In the genomic region with DNA sequence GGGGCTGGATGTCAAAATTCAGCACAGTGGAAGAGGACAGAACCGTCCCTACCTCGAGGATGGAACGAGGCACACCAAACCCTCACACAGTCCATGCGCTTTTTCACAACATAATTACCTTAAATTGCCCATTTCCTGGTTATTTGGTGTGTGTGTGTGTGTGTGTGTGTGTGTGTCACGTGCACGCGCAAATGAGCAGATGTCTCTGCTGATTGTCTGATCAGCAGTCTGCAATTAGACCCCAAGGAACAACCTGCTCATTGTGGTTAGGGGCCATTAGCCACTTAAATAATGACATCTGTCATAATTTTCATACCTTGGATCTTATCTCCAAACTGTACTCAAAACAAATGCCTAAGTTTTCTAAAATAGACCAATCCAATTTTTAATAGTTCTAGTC, we compare ENCODE assay signal across 25 cellular contexts. TPM values are rescaled to one million over a fixed set of nuclear protein-coding genes. Genes with fewer than 3 reads are reported as not detected.
DNase-seq lines count a peak whose midpoint lies in the region; TF ChIP-seq lines count a peak whose summit lies in the region.
"Had no signal": no experiment of that assay in that cellular context is flagged by ENCODE, and none has a peak within 500 bp of the region (broad histone marks: within the 10 kb centered on the region; RNA-seq: fewer than 3 reads in every experiment).

No MANE protein-coding gene starts in this region.

- TF ChIP-seq CTCF in esophagus squamous epithelium (IDR thresholded peaks at IDR 0.05), result no peak

- intact Hi-C loops in esophagus squamous epithelium (cut with DNase I), result no loop called here

- DNase-seq in NCI-H1694 (lab: John Stamatoyannopoulos, UW), result peak; percentile 58
- DNase-seq in NCI-H748 treated with DMSO at 0.1 percent for 48 hours (lab: John Stamatoyannopoulos, UW), result peak; percentile 49
- peak; percentile 45 to 80 for DNase-seq in erythroblast (lab: John Stamatoyannopoulos, UW)
- no peak for DNase-seq in esophagus squamous epithelium (lab: John Stamatoyannopoulos, UW)
- DNase-seq in NAMALWA (ENCODE audit: low spot score), result no peak
- DNase-seq in pons (ENCODE audit: low spot score), result no peak
- DNase-seq: activated CD4-positive, alpha-beta T cell treated with anti-CD3 and anti-CD28 coated beads, Interleukin-2, amount 50 U/mL, for 1 hour; CD8-positive, alpha-beta T cell; DMS79 treated with DMSO at 0.1 percent for 48 hours; foreskin fibroblast; immature natural killer cell; left ventricle myocardium inferior; NCI-H187 treated with DMSO at 0.1 percent for 48 hours; ovary; stimulated activated CD4-positive, alpha-beta T cell treated with anti-CD3 and anti-CD28 coated beads, Interleukin-4, amount 100 ng/mL, for 4 hours; stimulated activated naive CD8-positive, alpha-beta T cell treated with anti-CD3 and anti-CD28 coated beads, Interleukin-15, Interleukin-2, amounts not matched to agents 100 U/mL and 50 U/mL, for 24 hours; WERI-Rb-1 had no signal

- TF ChIP-seq POLR2A in erythroblast (IDR thresholded peaks at IDR 0.05; ENCODE audit: low read length) (no peak), esophagus squamous epithelium (IDR thresholded peaks at IDR 0.05) (no peak)

- H3K27ac ChIP-seq in KOPT-K1 (ENCODE audit: low read depth, low read length, poor library complexity, severe bottlenecking) (peak overlapping the region; percentile 87), esophagus squamous epithelium (no peak overlapping the region)
- H3K27ac ChIP-seq: ascending aorta, epithelial cell of prostate, hepatocyte, left ventricle myocardium inferior, ovary, right atrium auricular region, SJSA1, WERI-Rb-1 had no signal

- peaks cover 0 to 4% (median 0%) of the 10 kb centered on the region in 4 donors for H3K27me3 ChIP-seq in esophagus squamous epithelium
- H3K27me3 ChIP-seq: ascending aorta, hepatocyte, ovary, right atrium auricular region had no signal

- no peak overlapping the region for H3K4me3 ChIP-seq in esophagus squamous epithelium
- H3K4me3 ChIP-seq: ascending aorta, hepatocyte, left ventricle myocardium inferior, ovary, right atrium auricular region, SJSA1 had no signal

- H3K4me1 ChIP-seq in esophagus squamous epithelium, result no peaks in the 10 kb centered on the region
- H3K4me1 ChIP-seq: ascending aorta, left ventricle myocardium inferior, right atrium auricular region, SJSA1 had no signal

- H3K9me3 ChIP-seq in KOPT-K1 (ENCODE audit: insufficient read depth, low read length, poor library complexity, severe bottlenecking) (no peaks in the 10 kb centered on the region), esophagus squamous epithelium (no peaks in the 10 kb centered on the region)
- H3K9me3 ChIP-seq: ascending aorta, left ventricle myocardium inferior, ovary, right atrium auricular region, SJSA1 had no signal

- H3K36me3 ChIP-seq in KOPT-K1 (ENCODE audit: insufficient read depth, low read length) (no peaks in the 10 kb centered on the region), esophagus squamous epithelium (no peaks in the 10 kb centered on the region)
- H3K36me3 ChIP-seq: ascending aorta, left ventricle myocardium inferior, ovary, right atrium auricular region, SJSA1, WERI-Rb-1 had no signal

- 60 to 91% methylated on average over 4 to 6 of the region's 7 CpGs for WGBS in esophagus squamous epithelium, 2 donors

RNA-seq across cellular contexts. Expression of gene AVPR1B, which starts 23.2 kb away (rescaled TPM):
- not detected for total RNA-seq in esophagus squamous epithelium
- total RNA-seq: activated naive CD4-positive, alpha-beta T cell treated with anti-CD3 and anti-CD28 coated beads, Interleukin-2, amount 50 U/mL, for 72 hours; ascending aorta; CD8-positive, alpha-beta T cell; hepatocyte; left ventricle myocardium inferior; mesothelial cell of epicardium; ovary; right atrium auricular region; SJSA1 had no signal

RNA-seq across cellular contexts. Expression of gene RHEX, which starts 41.1 kb away (rescaled TPM):
- total RNA-seq in esophagus squamous epithelium, result 10 to 100 TPM in 1 of 4 donors, 1 to 10 TPM in 1, under 1 TPM in 1, not detected in 1; 0.72 to 21.9 (median 4.5) TPM
- total RNA-seq: activated naive CD4-positive, alpha-beta T cell treated with anti-CD3 and anti-CD28 coated beads, Interleukin-2, amount 50 U/mL, for 72 hours; CD8-positive, alpha-beta T cell; hepatocyte; mesothelial cell of epicardium; right atrium auricular region; SJSA1 had no signal

Comparison
In these comparisons a context has a peak if more than half of its experiments do, and no peak if none do; other contexts are left out.
1. DNase-seq: peak in NCI-H1694 (single experiment), NCI-H748 treated with DMSO at 0.1 percent for 48 hours (single experiment) and erythroblast (2 of 2); none in esophagus squamous epithelium (single experiment), NAMALWA (single experiment) and pons (single experiment).